9 cellular contexts compared by ENCODE assay signal in the genomic region with DNA sequence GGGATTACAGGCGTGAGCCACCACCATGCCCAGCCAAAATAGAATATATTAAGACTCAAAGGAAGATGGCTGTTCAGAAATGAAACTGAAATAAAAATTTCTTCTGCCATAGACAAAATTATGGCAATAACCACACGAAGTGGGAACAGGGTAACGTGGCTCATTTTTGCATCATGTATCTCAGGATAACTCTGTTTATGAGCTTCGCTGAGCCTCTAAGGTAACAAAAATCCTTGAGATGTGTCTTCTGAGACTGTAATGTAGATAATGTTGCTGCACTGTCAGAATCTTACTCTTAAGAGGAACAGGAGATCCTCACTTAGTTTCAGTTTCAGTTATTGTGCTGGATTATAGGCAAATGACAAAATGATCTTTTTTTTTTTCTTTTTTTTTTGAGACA.
DNase-seq lines count a peak whose midpoint lies in the region; ATAC-seq and TF ChIP-seq lines count a peak whose summit lies in the region.
"Had no signal": no experiment of that assay in that cellular context is flagged by ENCODE, and none has a peak within 500 bp of the region (broad histone marks: within the 10 kb centered on the region; RNA-seq: fewer than 3 reads in every experiment).

No MANE protein-coding gene starts in this region.

- H3K4me1 ChIP-seq in subcutaneous abdominal adipose tissue (ENCODE audit: control insufficient read depth in 5 of 5, insufficient read depth in 5 of 5, low read length in 5 of 5) (peaks cover 14 to 55% (median 38%) of the 10 kb centered on the region in 5 donors), BE2C (peaks cover 2% of the 10 kb centered on the region; the same call in 1 of the 2 replicates)

- H3K4me3 Mint-ChIP-seq in activated T-cell treated with anti-CD3 and anti-CD28 coated beads, Interleukin-2, amount 50 U/mL, for 4 hours = peak overlapping the region; percentile 59

- H3K27me3 Mint-ChIP-seq in activated T-cell treated with anti-CD3 and anti-CD28 coated beads, Interleukin-2, amount 50 U/mL, for 4 hours (ENCODE audit: low read depth) = peaks cover 4% of the 10 kb centered on the region

- H3K9me3 ChIP-seq in subcutaneous abdominal adipose tissue (ENCODE audit: control insufficient read depth in 5 of 5, low read length in 5 of 5) (no peaks in the 10 kb centered on the region), BE2C (no peaks in the 10 kb centered on the region)

- H3K36me3 ChIP-seq in subcutaneous abdominal adipose tissue (ENCODE audit: control insufficient read depth in 5 of 5, insufficient read depth in 5 of 5, low read length in 5 of 5) (peaks cover 0 to 12% (median 0%) of the 10 kb centered on the region in 5 donors), BE2C (no peaks in the 10 kb centered on the region)

- H3K9ac ChIP-seq in subcutaneous abdominal adipose tissue (ENCODE audit: low read length in 5 of 5) = no peak overlapping the region

- no peak for DNase-seq in activated T-cell treated with anti-CD3 and anti-CD28 coated beads, Interleukin-2, amount 50 U/mL, for 4 hours
- DNase-seq in activated T-cell treated with anti-CD3 and anti-CD28 coated beads for 4 hours (no peak), RPMI8226 (peak; percentile 41), NCI-H1436 treated with DMSO at 0.1 percent for 48 hours (lab: John Stamatoyannopoulos, UW) (no peak), BE2C (no peak), NK-92 (lab: John Stamatoyannopoulos, UW; ENCODE audit: unreplicated experiment) (no peak)
- DNase-seq: amygdala had no signal

- no peaks in the 10 kb centered on the region for H3K36me3 Mint-ChIP-seq in activated T-cell treated with anti-CD3 and anti-CD28 coated beads, Interleukin-2, amount 50 U/mL, for 4 hours (ENCODE audit: insufficient read depth)

- H3K27me3 ChIP-seq in subcutaneous abdominal adipose tissue (ENCODE audit: control insufficient read depth in 5 of 5, insufficient read depth in 4 of 5, low read length in 5 of 5) = no peaks in the 10 kb centered on the region
- no peaks in the 10 kb centered on the region for H3K27me3 ChIP-seq in BE2C

- no peaks in the 10 kb centered on the region for H3K9me3 Mint-ChIP-seq in activated T-cell treated with anti-CD3 and anti-CD28 coated beads, Interleukin-2, amount 50 U/mL, for 4 hours

- TF ChIP-seq CTCF in BE2C (IDR thresholded peaks at IDR 0.05; ENCODE audit: low read depth, low read length) = no peak

- peak overlapping the region; percentile 93 for H3K27ac ChIP-seq in subcutaneous abdominal adipose tissue (ENCODE audit: low read depth, low read length)

- ATAC-seq in activated T-cell treated with anti-CD3 and anti-CD28 coated beads, Interleukin-2, amount 50 U/mL, for 4 hours = peak; percentile 69 to 80
- ATAC-seq in HG02970 (IDR thresholded peaks at IDR 0.05; ENCODE audit: low FRiP score, unreplicated experiment) = peak; percentile 83

- peaks cover 18% of the 10 kb centered on the region for H3K4me1 Mint-ChIP-seq in activated T-cell treated with anti-CD3 and anti-CD28 coated beads, Interleukin-2, amount 50 U/mL, for 4 hours (ENCODE audit: low read depth)

- H3K4me3 ChIP-seq in subcutaneous abdominal adipose tissue (ENCODE audit: low read depth in 1 of 5, low read length in 5 of 5) (peak overlapping the region in 4 of 5 donors; percentile 16 to 61 (median 44)), BE2C (ENCODE audit: low read depth, low read length) (no peak overlapping the region)
